ENCODE assay signal across 22 cellular contexts in genomic region chr1:70778056-70778762, GRCh38.
"Had no signal": no experiment of that assay in that cellular context is flagged by ENCODE, and none has a peak within 500 bp of the region (broad histone marks: within the 10 kb centered on the region; RNA-seq: fewer than 3 reads in every experiment).

No MANE protein-coding gene starts in this region.

- H3K4me1 ChIP-seq: foreskin keratinocyte, left ventricle myocardium inferior, lower lobe of right lung, neural progenitor cell, pancreas, tibial artery, upper lobe of left lung, uterus had no signal

- H2AFZ ChIP-seq: neural progenitor cell had no signal

- H3K36me3 ChIP-seq: left ventricle myocardium inferior, lower lobe of right lung, neural progenitor cell, pancreas, tibial artery, upper lobe of left lung, uterus had no signal

- H3K9me3 ChIP-seq: left ventricle myocardium inferior, lower lobe of right lung, pancreas, tibial artery, upper lobe of left lung, uterus had no signal

- H3K4me2 ChIP-seq: neural progenitor cell, smooth muscle cell had no signal

- ATAC-seq: foreskin keratinocyte; left cardiac atrium; lower lobe of right lung; natural killer cell treated with Interleukin-12 subunit alpha and Interleukin-12 subunit beta and Interleukin-15 and Interleukin-18, amount 100 ng/mL, for 72 hours; pancreas; right cardiac atrium; stimulated activated naive CD8-positive, alpha-beta T cell treated with anti-CD3 and anti-CD28 coated beads, Interleukin-15, Interleukin-2, amounts not matched to agents 100 U/mL and 50 U/mL, for 24 hours had no signal

- H3K4me3 ChIP-seq: left ventricle myocardium inferior, lower lobe of right lung, neural progenitor cell, pancreas, smooth muscle cell, tibial artery, upper lobe of left lung, uterus had no signal

- H3K27ac ChIP-seq: foreskin keratinocyte, left ventricle myocardium inferior, lower lobe of right lung, neural progenitor cell, pancreas, tibial artery, upper lobe of left lung, uterus had no signal

- DNase-seq: effector CD4-positive, alpha-beta T cell; endodermal cell; erythroblast; foreskin keratinocyte; kidney; left cardiac atrium; left ventricle myocardium inferior; lower lobe of right lung; midbrain; nucleus accumbens; pancreas; right cardiac atrium; stimulated activated CD4-positive, alpha-beta T cell treated with anti-CD3 and anti-CD28 coated beads, Interleukin-2, amount 100 ng/mL, for 48 hours; stimulated activated naive CD8-positive, alpha-beta T cell treated with anti-CD3 and anti-CD28 coated beads, Interleukin-15, Interleukin-2, amounts not matched to agents 100 U/mL and 50 U/mL, for 24 hours; tibial artery; upper lobe of left lung; uterus had no signal

- H3K27me3 ChIP-seq: foreskin keratinocyte, neural progenitor cell, pancreas, tibial artery, upper lobe of left lung, uterus had no signal

- H3K9ac ChIP-seq: neural progenitor cell had no signal

- FAIRE-seq: colon, endothelial cell of umbilical vein, kidney, pancreas had no signal
